Comparison of ENCODE assay signal across 8 cellular contexts in the genomic region with DNA sequence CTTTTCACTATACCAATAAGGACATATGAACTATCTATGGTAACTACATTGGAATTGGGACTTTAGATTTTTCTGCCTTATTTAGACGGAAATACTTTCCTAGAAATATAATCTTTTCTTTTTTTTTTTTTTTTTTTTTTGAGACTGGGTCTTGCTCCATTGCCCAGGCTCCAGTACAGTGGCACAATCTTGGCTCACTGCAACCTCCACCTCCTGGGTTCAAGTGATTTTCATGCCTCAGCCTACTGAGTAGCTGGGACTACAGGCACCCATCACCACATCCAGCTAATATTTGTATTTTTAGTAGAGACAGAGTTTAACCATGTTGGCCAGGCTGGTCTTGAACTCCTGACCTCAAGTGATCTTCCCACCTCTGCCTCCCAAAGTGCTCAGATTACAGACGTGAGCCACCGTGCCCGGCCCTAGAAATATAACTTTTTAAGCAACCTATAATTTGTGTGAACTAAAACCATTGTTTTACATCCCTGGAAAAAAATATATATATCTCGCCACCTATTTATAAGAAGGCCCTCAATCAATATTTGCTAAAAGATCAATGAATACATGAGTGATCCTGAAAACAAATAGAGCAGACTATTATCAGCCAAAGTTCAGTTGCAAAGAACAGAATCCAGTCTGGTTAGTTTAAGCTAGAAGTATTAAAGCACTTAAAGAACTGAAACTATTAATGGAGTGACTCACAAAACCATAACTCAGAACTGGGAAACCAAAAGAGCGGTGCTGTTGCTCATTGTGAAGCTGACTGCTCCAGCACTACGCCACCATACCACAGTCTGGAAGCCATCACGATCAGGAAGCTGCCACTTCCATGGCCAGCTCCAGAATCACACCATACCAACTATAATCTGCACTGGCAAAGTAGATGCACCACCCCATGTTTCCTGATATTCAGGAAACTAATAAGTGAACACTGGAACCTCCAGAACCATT. TPM values are rescaled to one million over a fixed set of nuclear protein-coding genes. Genes with fewer than 3 reads are reported as not detected.
DNase-seq lines count a peak whose midpoint lies in the region; ATAC-seq and TF ChIP-seq lines count a peak whose summit lies in the region.

No MANE protein-coding gene starts in this region.

- peak; percentile 94 to 96 for ATAC-seq in activated CD4-positive, CD25-positive, alpha-beta regulatory T cell treated with anti-CD3 and anti-CD28 coated beads, Interleukin-2, amount 50 U/mL, for 24 hours
- ATAC-seq in HG02885 (IDR thresholded peaks at IDR 0.05; ENCODE audit: poor library complexity, unreplicated experiment), result peak; percentile 81

- H2BK12ac ChIP-seq in trophoblast cell (ENCODE audit: low read length), result no peak overlapping the region

- no peak overlapping the region for H2BK5ac ChIP-seq in trophoblast cell (ENCODE audit: low read depth, low read length, poor library complexity)

- H2AK5ac ChIP-seq in trophoblast cell (ENCODE audit: low read length), result no peak overlapping the region

- TF ChIP-seq CTCF in thyroid gland (IDR thresholded peaks at IDR 0.05), result no peak

- TF ChIP-seq POLR2A in thyroid gland (IDR thresholded peaks at IDR 0.05), result no peak

- H3K14ac ChIP-seq in trophoblast cell (ENCODE audit: low read length), result no peak overlapping the region

- H3K23ac ChIP-seq in trophoblast cell (ENCODE audit: low read length), result no peak overlapping the region

- H3K79me2 ChIP-seq in trophoblast cell (ENCODE audit: control insufficient read depth, insufficient read depth, low read length, poor library complexity), result no peaks in the 10 kb centered on the region

- H3K27me3 ChIP-seq in trophoblast cell (ENCODE audit: insufficient read depth, low read length), result no peaks in the 10 kb centered on the region
- no peaks in the 10 kb centered on the region for H3K27me3 ChIP-seq in thyroid gland

- H3K79me1 ChIP-seq in trophoblast cell (ENCODE audit: low read length), result no peaks in the 10 kb centered on the region

- intact Hi-C loops in thyroid gland (cut with DNase I), result no loop called here

- H2BK120ac ChIP-seq in trophoblast cell (ENCODE audit: insufficient read depth, low read length, poor library complexity), result no peak overlapping the region

- no peak overlapping the region for H3K27ac ChIP-seq in trophoblast cell (ENCODE audit: low read depth, low read length)
- H3K27ac ChIP-seq in thyroid gland, result no peak overlapping the region

- H4K91ac ChIP-seq in trophoblast cell (ENCODE audit: low read depth, low read length), result no peak overlapping the region

- H3K4ac ChIP-seq in trophoblast cell (ENCODE audit: low read depth, low read length), result no peak overlapping the region

- no peak overlapping the region for H4K8ac ChIP-seq in trophoblast cell (ENCODE audit: low read depth, low read length)

- H3K4me2 ChIP-seq in trophoblast cell (ENCODE audit: low read length), result no peak overlapping the region

- no peak for DNase-seq in activated CD4-positive, CD25-positive, alpha-beta regulatory T cell (lab: John Stamatoyannopoulos, UW)
- DNase-seq in SIG-M5 (lab: John Stamatoyannopoulos, UW) (peak; percentile 12), trophoblast cell (peak; percentile 23 to 71), GM03348 (ENCODE audit: low spot score) (no peak), NCI-H446 treated with DMSO at 0.1 percent for 48 hours (lab: John Stamatoyannopoulos, UW) (no peak), thyroid gland (no peak)

- WGBS in trophoblast cell (ENCODE audit: extremely low coverage, insufficient coverage, insufficient read length), result no CpG with 5 or more reads among the region's 8 CpGs
- WGBS in thyroid gland, 2 donors, result 81 to 84% methylated on average over 8 of the region's 8 CpGs

- H4K12ac ChIP-seq in trophoblast cell (ENCODE audit: low read depth, low read length), result no peak overlapping the region

- no peaks in the 10 kb centered on the region for H3K36me3 ChIP-seq in trophoblast cell (ENCODE audit: control insufficient read depth in 1 of 2, insufficient read depth in 2 of 2, low read length in 2 of 2)
- no peaks in the 10 kb centered on the region for H3K36me3 ChIP-seq in thyroid gland

- no peaks in the 10 kb centered on the region for H3K4me1 ChIP-seq in trophoblast cell (ENCODE audit: control insufficient read depth in 1 of 2, insufficient read depth in 2 of 2, low read length in 2 of 2)
- peaks cover 0 to 9% of the 10 kb centered on the region in 2 donors for H3K4me1 ChIP-seq in thyroid gland

- no peak overlapping the region for H3K18ac ChIP-seq in trophoblast cell (ENCODE audit: low read length)

- H2AFZ ChIP-seq in trophoblast cell (ENCODE audit: insufficient read depth, low read length, poor library complexity), result no peak overlapping the region

- H3K9me3 ChIP-seq in trophoblast cell (ENCODE audit: insufficient read depth, low read depth, low read length), result no peaks in the 10 kb centered on the region
- no peaks in the 10 kb centered on the region for H3K9me3 ChIP-seq in thyroid gland

- H3K4me3 ChIP-seq in trophoblast cell (ENCODE audit: low read depth, low read length), result no peak overlapping the region
- no peak overlapping the region for H3K4me3 ChIP-seq in thyroid gland (replicated peaks in 1 of 3)

- no peak overlapping the region for H3K9ac ChIP-seq in trophoblast cell (ENCODE audit: low read length)

RNA-seq across cellular contexts. Expression of a gene that starts 8.4 kb away (rescaled TPM):
- polyA plus RNA-seq in trophoblast cell (2013), result 20.3 and 20.7 TPM in 2 replicates
- total RNA-seq in thyroid gland, result 10 to 100 TPM; 60.1 to 85.1 (median 64.3) TPM

RNA-seq across cellular contexts. Expression of a gene that starts 54.8 kb away (rescaled TPM):
- polyA plus RNA-seq in trophoblast cell (2013), result 3.9 TPM in 2 replicates
- total RNA-seq in thyroid gland, result 10 to 100 TPM; 13.1 to 32.9 (median 25.8) TPM

Comparison
In these comparisons a context has a peak if more than half of its experiments do, and no peak if none do; other contexts are left out.
1. DNase-seq: peak in SIG-M5 (single experiment) and trophoblast cell (2 of 2); none in activated CD4-positive, CD25-positive, alpha-beta regulatory T cell (0 of 4), GM03348 (single experiment), NCI-H446 treated with DMSO at 0.1 percent for 48 hours (single experiment) and thyroid gland (0 of 2).